17 cellular contexts compared by ENCODE assay signal in genomic region chr13:113819341-113819730, GRCh38. TPM values are rescaled to one million over a fixed set of nuclear protein-coding genes. Genes with fewer than 3 reads are reported as not detected.
DNase-seq lines count a peak whose midpoint lies in the region; ATAC-seq and TF ChIP-seq lines count a peak whose summit lies in the region.
"Had no signal": no experiment of that assay in that cellular context is flagged by ENCODE, and none has a peak within 500 bp of the region (broad histone marks: within the 10 kb centered on the region; RNA-seq: fewer than 3 reads in every experiment).

No MANE protein-coding gene starts in this region.

- H3K36me3 Mint-ChIP-seq in H9 (ENCODE audit: insufficient read depth in 1 of 3, low read depth in 3 of 3) = peaks cover 3 to 17% (median 12%) of the 10 kb centered on the region in 3 experiments; a peak in 6 of 7 replicates

- H3K4me1 ChIP-seq in H9 (ENCODE audit: insufficient read depth, low read length) (no peaks in the 10 kb centered on the region), adipocyte (ENCODE audit: control insufficient read depth, insufficient read depth, low read length) (peaks cover 36% of the 10 kb centered on the region), lower lobe of right lung (peaks cover 63% of the 10 kb centered on the region), upper lobe of right lung (peaks cover 49% of the 10 kb centered on the region)
- H3K4me1 ChIP-seq: HAP-1 had no signal

- H3T11ph ChIP-seq in H9 (ENCODE audit: low read length) = no peak overlapping the region

- H3K27ac Mint-ChIP-seq in H9 = no peak overlapping the region

- H3K14ac ChIP-seq in H9 (ENCODE audit: insufficient read depth, low read length) = no peak overlapping the region

- H2BK120ac ChIP-seq in H9 (ENCODE audit: low read depth, low read length, poor library complexity, severe bottlenecking) = no peak overlapping the region

- H2BK15ac ChIP-seq in H9 (ENCODE audit: low read depth, low read length) = no peak overlapping the region

- no peak overlapping the region for H2BK20ac ChIP-seq in H9 (ENCODE audit: low read depth, low read length, poor library complexity, severe bottlenecking)

- H3K4me3 ChIP-seq in adipocyte (ENCODE audit: low read length) (no peak overlapping the region), lower lobe of right lung (no peak overlapping the region), upper lobe of right lung (no peak overlapping the region)
- H3K4me3 ChIP-seq: HAP-1 had no signal

- no peaks in the 10 kb centered on the region for H3K79me2 ChIP-seq in H9 (ENCODE audit: insufficient read depth, low read length)

- H3K56ac ChIP-seq in H9 (ENCODE audit: insufficient read length, low read depth, low read length) = no peak overlapping the region

- H2AK5ac ChIP-seq in H9 (ENCODE audit: insufficient read length, low read length) = no peak overlapping the region

- H3K4me2 ChIP-seq in H9 (ENCODE audit: insufficient read depth, insufficient read length, low read length) = no peak overlapping the region

- no peak for DNase-seq in H9
- no peak for DNase-seq in adipocyte (ENCODE audit: low read depth)
- no peak for DNase-seq in lower lobe of right lung
- DNase-seq in upper lobe of right lung = no peak
- DNase-seq in stimulated activated CD4-positive, alpha-beta T cell treated with anti-CD3 and anti-CD28 coated beads, Interleukin-4, amount 100 ng/mL, for 4 hours = no peak
- DNase-seq: C1 segment of cervical spinal cord, COR-L47, NCI-H1417, NCI-H2029, NCI-H2171 treated with DMSO at 0.1 percent for 48 hours, NCI-H510A, NCI-H82, SJCRH30 had no signal

- no peaks in the 10 kb centered on the region for H4K20me1 ChIP-seq in H9 (ENCODE audit: control insufficient read depth, insufficient read depth, insufficient read length)

- no peak overlapping the region; a peak in 1 of 5 replicates for H3K4me3 Mint-ChIP-seq in H9

- no peak overlapping the region for H2BK5ac ChIP-seq in H9 (ENCODE audit: insufficient read length, low read length)

- ATAC-seq in lower lobe of right lung (no peak), upper lobe of right lung (no peak), HG03457 (IDR thresholded peaks at IDR 0.05; ENCODE audit: unreplicated experiment) (no peak), HG03378 (IDR thresholded peaks at IDR 0.05; ENCODE audit: unreplicated experiment) (no peak)
- ATAC-seq: Panc1 had no signal

- H3K18ac ChIP-seq in H9 (ENCODE audit: insufficient read length, low read depth, low read length) = no peak overlapping the region

- H3K9ac ChIP-seq in H9 (ENCODE audit: extremely low read depth, insufficient read length, low read length) (no peak overlapping the region), adipocyte (ENCODE audit: low read length) (peak overlapping the region; percentile 78)

- intact Hi-C loops in lower lobe of right lung (cut with DNase I) (no loop called here), upper lobe of right lung (cut with DNase I) (no loop called here)

- H3K27me3 Mint-ChIP-seq in H9 (ENCODE audit: low read depth) = no peaks in the 10 kb centered on the region

- no CpG with 5 or more reads among the region's 13 CpGs for WGBS in H9 (ENCODE audit: extremely low coverage, insufficient read length, low lambda C conversion rate)

- H3K27me3 ChIP-seq in H9 (ENCODE audit: insufficient read depth, low read length) (no peaks in the 10 kb centered on the region), adipocyte (replicated peaks; ENCODE audit: control insufficient read depth, insufficient read depth, low read length) (no peaks in the 10 kb centered on the region), lower lobe of right lung (ENCODE audit: low read depth) (no peaks in the 10 kb centered on the region), upper lobe of right lung (no peaks in the 10 kb centered on the region)
- H3K27me3 ChIP-seq: SJCRH30 had no signal

- no peak for TF ChIP-seq CTCF in H9 (conservative IDR thresholded peaks at IDR 0.05)
- TF ChIP-seq CTCF in lower lobe of right lung (IDR thresholded peaks at IDR 0.05) = no peak
- no peak for TF ChIP-seq CTCF in upper lobe of right lung (IDR thresholded peaks at IDR 0.05)

- no peak overlapping the region for H2BK12ac ChIP-seq in H9 (ENCODE audit: insufficient read length, low read depth, low read length)

- H2AFZ ChIP-seq in H9 (ENCODE audit: low read length) = no peak overlapping the region

- H3K23ac ChIP-seq in H9 (ENCODE audit: insufficient read length, low read depth, low read length) = no peak overlapping the region

- peak overlapping the region; percentile 34 for H4K8ac ChIP-seq in H9 (replicated peaks; ENCODE audit: insufficient read length, low read depth, low read length)

- H3K79me1 ChIP-seq in H9 (ENCODE audit: insufficient read depth, low read depth, low read length, poor library complexity, severe bottlenecking) = no peaks in the 10 kb centered on the region

- H3K9me3 ChIP-seq in H9 (ENCODE audit: control insufficient read depth, low read depth, low read length) = no peaks in the 10 kb centered on the region
- no peaks in the 10 kb centered on the region for H3K9me3 ChIP-seq in adipocyte (ENCODE audit: control insufficient read depth, low read length)
- H3K9me3 ChIP-seq in lower lobe of right lung = no peaks in the 10 kb centered on the region
- no peaks in the 10 kb centered on the region for H3K9me3 ChIP-seq in upper lobe of right lung
- H3K9me3 ChIP-seq: HAP-1, SJCRH30 had no signal

- H3K36me3 ChIP-seq in adipocyte (ENCODE audit: control insufficient read depth, insufficient read depth, low read length, severe bottlenecking) (peaks cover 16% of the 10 kb centered on the region), lower lobe of right lung (peaks cover 28% of the 10 kb centered on the region), upper lobe of right lung (peaks cover 7% of the 10 kb centered on the region)
- H3K36me3 ChIP-seq: HAP-1, SJCRH30 had no signal

- no peak overlapping the region for H3K4ac ChIP-seq in H9 (ENCODE audit: low read depth, low read length)

- no peaks in the 10 kb centered on the region for H3K23me2 ChIP-seq in H9 (ENCODE audit: insufficient read length, low read depth, low read length, poor library complexity, severe bottlenecking)

- H3K9me3 Mint-ChIP-seq in H9 = peaks cover 0 to 2% of the 10 kb centered on the region in 2 experiments; a peak in 1 of 5 replicates

- H4K91ac ChIP-seq in H9 (ENCODE audit: insufficient read length, low read depth, low read length) = no peak overlapping the region

- peaks cover 3 to 8% of the 10 kb centered on the region in 2 experiments; a peak in 3 of 4 replicates for H3K4me1 Mint-ChIP-seq in H9

- H4K5ac ChIP-seq in H9 (ENCODE audit: insufficient read length, low read depth, low read length) = no peak overlapping the region

- H3K27ac ChIP-seq in H9 (ENCODE audit: insufficient read length, low read depth, low read length) (no peak overlapping the region), lower lobe of right lung (peak overlapping the region; percentile 6), upper lobe of right lung (peak overlapping the region; percentile 17)

RNA-seq across cellular contexts. Expression of gene GAS6, which starts 44.5 kb away (rescaled TPM):
- 19.5 and 20.5 TPM in 2 replicates for total RNA-seq in H9 (2021)
- total RNA-seq in lower lobe of right lung = 111 TPM
- 197 TPM for total RNA-seq in upper lobe of right lung
